Comparison of ENCODE assay signal across 28 cellular contexts in genomic region chr3:22360977-22361376, GRCh38.
DNase-seq lines count a peak whose midpoint lies in the region; ATAC-seq, FAIRE-seq and TF ChIP-seq lines count a peak whose summit lies in the region.
"Had no signal": no experiment of that assay in that cellular context is flagged by ENCODE, and none has a peak within 500 bp of the region (broad histone marks: within the 10 kb centered on the region; RNA-seq: fewer than 3 reads in every experiment).

No MANE protein-coding gene starts in this region.

- no peaks in the 10 kb centered on the region for H3K4me1 Mint-ChIP-seq in endothelial cell (ENCODE audit: unreplicated experiment)
- H3K4me1 Mint-ChIP-seq in natural killer cell treated with Interleukin-12 subunit alpha and Interleukin-12 subunit beta and Interleukin-15 and Interleukin-18, amount 100 ng/mL, for 72 hours (ENCODE audit: low read depth in 2 of 2), result no peaks in the 10 kb centered on the region
- H3K4me1 Mint-ChIP-seq: activated naive CD8-positive, alpha-beta T cell treated with anti-CD3 and anti-CD28 coated beads for 36 hours had no signal

- H3K4me3 ChIP-seq in right atrium auricular region, result no peak overlapping the region
- no peak overlapping the region for H3K4me3 ChIP-seq in aorta (ENCODE audit: low read length in 2 of 2)
- H3K4me3 ChIP-seq: BLaER1, hepatocyte, K562, SJSA1, skin epidermis, tibial artery had no signal

- no peaks in the 10 kb centered on the region for H3K36me3 Mint-ChIP-seq in endothelial cell (ENCODE audit: low read depth, unreplicated experiment)
- no peaks in the 10 kb centered on the region for H3K36me3 Mint-ChIP-seq in natural killer cell treated with Interleukin-12 subunit alpha and Interleukin-12 subunit beta and Interleukin-15 and Interleukin-18, amount 100 ng/mL, for 72 hours
- H3K36me3 Mint-ChIP-seq: activated naive CD8-positive, alpha-beta T cell treated with anti-CD3 and anti-CD28 coated beads for 36 hours had no signal

- H3K27me3 ChIP-seq in right atrium auricular region (no peaks in the 10 kb centered on the region), aorta (ENCODE audit: control insufficient read depth in 1 of 2, insufficient read depth in 2 of 2, low read length in 1 of 2) (no peaks in the 10 kb centered on the region)
- H3K27me3 ChIP-seq: BLaER1, hepatocyte, SJSA1, tibial artery had no signal

- whole genome bisulfite sequencing in aorta, 2 donors, result 78 to 80% methylated on average over 2 of the region's 2 CpGs

- ATAC-seq in Right ventricle myocardium inferior (peak; percentile 72), aorta (ENCODE audit: low FRiP score) (peak; percentile 72), HG03108 (IDR thresholded peaks at IDR 0.05; ENCODE audit: unreplicated experiment) (no peak)
- ATAC-seq in natural killer cell treated with Interleukin-12 subunit alpha and Interleukin-12 subunit beta and Interleukin-15 and Interleukin-18, amount 100 ng/mL, for 72 hours, result no peak
- ATAC-seq: activated CD8-positive, alpha-beta T cell treated with anti-CD3 and anti-CD28 coated beads for 36 hours; K562; left lobe of liver had no signal

- H3K4me1 ChIP-seq in right atrium auricular region (no peaks in the 10 kb centered on the region), aorta (ENCODE audit: control insufficient read depth in 1 of 2, insufficient read depth in 2 of 2, low read length in 2 of 2) (no peaks in the 10 kb centered on the region)
- H3K4me1 ChIP-seq: BLaER1, SJSA1, tibial artery had no signal

- H3K27me3 Mint-ChIP-seq in endothelial cell (ENCODE audit: unreplicated experiment), result peaks cover 2% of the 10 kb centered on the region
- no peaks in the 10 kb centered on the region for H3K27me3 Mint-ChIP-seq in natural killer cell treated with Interleukin-12 subunit alpha and Interleukin-12 subunit beta and Interleukin-15 and Interleukin-18, amount 100 ng/mL, for 72 hours
- H3K27me3 Mint-ChIP-seq: activated CD8-positive, alpha-beta T cell treated with anti-CD3 and anti-CD28 coated beads for 36 hours; activated naive CD8-positive, alpha-beta T cell treated with anti-CD3 and anti-CD28 coated beads for 36 hours; stimulated activated naive CD8-positive, alpha-beta T cell treated with anti-CD3 and anti-CD28 coated beads, Interleukin-15, Interleukin-2, amounts not matched to agents 100 ng/mL and 50 ng/mL, for 24 hours had no signal

- TF ChIP-seq CTCF in right atrium auricular region (IDR thresholded peaks at IDR 0.05), result no peak
- no peak for TF ChIP-seq CTCF in endothelial cell (IDR thresholded peaks at IDR 0.05; ENCODE audit: unreplicated experiment)

- H3K9me3 ChIP-seq in right atrium auricular region (no peaks in the 10 kb centered on the region), aorta (ENCODE audit: control insufficient read depth, low read length) (no peaks in the 10 kb centered on the region)
- H3K9me3 ChIP-seq: BLaER1, SJSA1, tibial artery had no signal

- H3K36me3 ChIP-seq in right atrium auricular region (no peaks in the 10 kb centered on the region), aorta (ENCODE audit: control insufficient read depth in 1 of 2, insufficient read depth in 2 of 2, low read length in 1 of 2) (no peaks in the 10 kb centered on the region)
- H3K36me3 ChIP-seq: BLaER1, SJSA1, tibial artery had no signal

- peak overlapping the region in 1 of 2 donors; percentile 30 for H3K27ac ChIP-seq in right atrium auricular region
- no peak overlapping the region for H3K27ac ChIP-seq in aorta (ENCODE audit: low read depth in 1 of 2, low read length in 2 of 2)
- H3K27ac ChIP-seq: BLaER1, hepatocyte, SJSA1, skin epidermis, tibial artery had no signal

- intact Hi-C loops in Right ventricle myocardium inferior (cut with DNase I) (no loop called here), aorta (cut with DNase I) (no loop called here)

- peak; percentile 17 for FAIRE-seq in islet of Langerhans (lab: Jason Lieb, UNC)
- FAIRE-seq: A204.1, frontal cortex, H54, K562, RCC 7860 had no signal

- no peak overlapping the region for H3K27ac Mint-ChIP-seq in endothelial cell (ENCODE audit: unreplicated experiment)
- H3K27ac Mint-ChIP-seq in natural killer cell treated with Interleukin-12 subunit alpha and Interleukin-12 subunit beta and Interleukin-15 and Interleukin-18, amount 100 ng/mL, for 72 hours, result no peak overlapping the region
- H3K27ac Mint-ChIP-seq: activated CD8-positive, alpha-beta T cell treated with anti-CD3 and anti-CD28 coated beads for 36 hours; activated naive CD8-positive, alpha-beta T cell treated with anti-CD3 and anti-CD28 coated beads for 36 hours; stimulated activated naive CD8-positive, alpha-beta T cell treated with anti-CD3 and anti-CD28 coated beads, Interleukin-15, Interleukin-2, amounts not matched to agents 100 ng/mL and 50 ng/mL, for 24 hours had no signal

- H3K9me3 Mint-ChIP-seq in endothelial cell (ENCODE audit: unreplicated experiment), result no peaks in the 10 kb centered on the region
- H3K9me3 Mint-ChIP-seq in natural killer cell treated with Interleukin-12 subunit alpha and Interleukin-12 subunit beta and Interleukin-15 and Interleukin-18, amount 100 ng/mL, for 72 hours, result peaks cover 11% of the 10 kb centered on the region
- H3K9me3 Mint-ChIP-seq: activated naive CD8-positive, alpha-beta T cell treated with anti-CD3 and anti-CD28 coated beads for 36 hours had no signal

- no peak for DNase-seq in Right ventricle myocardium inferior (ENCODE audit: missing footprints)
- no peak for DNase-seq in right atrium auricular region (ENCODE audit: low spot score)
- DNase-seq in fibroblast of gingiva (ENCODE audit: low read depth), result peak; percentile 37
- no peak for DNase-seq in aorta
- DNase-seq in endothelial cell (ENCODE audit: low spot score), result no peak
- DNase-seq in natural killer cell treated with Interleukin-12 subunit alpha and Interleukin-12 subunit beta and Interleukin-15 and Interleukin-18, amount 100 ng/mL, for 72 hours (ENCODE audit: low spot score), result no peak
- DNase-seq: activated CD8-positive, alpha-beta T cell treated with anti-CD3 and anti-CD28 coated beads for 36 hours; activated effector memory CD4-positive, alpha-beta T cell treated with anti-CD3 and anti-CD28 coated beads, Interleukin-2, amount 50 U/mL, for 16 hours; activated naive CD8-positive, alpha-beta T cell treated with anti-CD3 and anti-CD28 coated beads for 36 hours; cerebellar nuclear complex; NCI-H1105 treated with DMSO at 0.1 percent for 48 hours; NCI-H2029; NCI-H345; NCI-H748 treated with DMSO at 0.1 percent for 48 hours; tibial artery had no signal

- no peak overlapping the region for H3K4me3 Mint-ChIP-seq in endothelial cell (ENCODE audit: unreplicated experiment)
- no peak overlapping the region for H3K4me3 Mint-ChIP-seq in natural killer cell treated with Interleukin-12 subunit alpha and Interleukin-12 subunit beta and Interleukin-15 and Interleukin-18, amount 100 ng/mL, for 72 hours
- H3K4me3 Mint-ChIP-seq: activated CD8-positive, alpha-beta T cell treated with anti-CD3 and anti-CD28 coated beads for 36 hours; activated naive CD8-positive, alpha-beta T cell treated with anti-CD3 and anti-CD28 coated beads for 36 hours; stimulated activated naive CD8-positive, alpha-beta T cell treated with anti-CD3 and anti-CD28 coated beads, Interleukin-15, Interleukin-2, amounts not matched to agents 100 ng/mL and 50 ng/mL, for 24 hours had no signal

Comparison
In these comparisons a context has a peak if more than half of its experiments do, and no peak if none do; other contexts are left out.
1. ATAC-seq: peak in Right ventricle myocardium inferior (single experiment) and aorta (single experiment); none in HG03108 (single experiment) and natural killer cell treated with Interleukin-12 subunit alpha and Interleukin-12 subunit beta and Interleukin-15 and Interleukin-18, amount 100 ng/mL, for 72 hours (0 of 2).